Comparison of ENCODE assay signal across 8 cellular contexts in genomic region chr10:123009105-123009805, GRCh38. TPM values are rescaled to one million over a fixed set of nuclear protein-coding genes. Genes with fewer than 3 reads are reported as not detected.
DNase-seq lines count a peak whose midpoint lies in the region; ATAC-seq and TF ChIP-seq lines count a peak whose summit lies in the region.

No MANE protein-coding gene starts in this region.

- peak; percentile 0 to 3 for DNase-seq in stimulated activated CD4-positive, alpha-beta T cell treated with anti-CD3 and anti-CD28 coated beads, Interleukin-12 subunit alpha, Interleukin-12 subunit beta, amount 100 ng/mL, for 24 hours (ENCODE audit: low read depth in 2 of 2)
- DNase-seq in stimulated activated CD4-positive, alpha-beta T cell treated with anti-CD3 and anti-CD28 coated beads, Interleukin-1b, Interleukin-23, amount 100 ng/mL, for 48 hours = no peak
- peak in 10 of 34 experiments; percentile 2 to 23 (median 10) for DNase-seq in T-cell
- peak; percentile 74 for DNase-seq in coronary artery (ENCODE audit: low spot score)
- peak; percentile 51 for DNase-seq in lower lobe of right lung
- peak; percentile 26 for DNase-seq in stimulated activated naive CD8-positive, alpha-beta T cell treated with anti-CD3 and anti-CD28 coated beads, Interleukin-15, Interleukin-2, amounts not matched to agents 100 U/mL and 50 U/mL, for 24 hours
- DNase-seq in HPDE6-E6E7 (ENCODE audit: extremely low spot score) = no peak

- H3K27ac Mint-ChIP-seq in T-cell = peak overlapping the region; percentile 99

- no peaks in the 10 kb centered on the region for H3K27me3 Mint-ChIP-seq in T-cell

- H3K4me3 ChIP-seq in coronary artery (peak overlapping the region; percentile 97), lower lobe of right lung (peak overlapping the region; percentile 96)

- peaks cover 16% of the 10 kb centered on the region for H3K36me3 Mint-ChIP-seq in T-cell

- CTCF ChIA-PET in T-cell (lab: Charles Lee) = interaction anchor here in 1 of 2 donors (1.1 to 2.4 kb wide), 2 partner anchors 13 to 28 kb away, joined by 3 to 18 read pairs; partner anchors contain the start of gene PSTK

- peaks cover 46% of the 10 kb centered on the region for H3K4me1 ChIP-seq in lower lobe of right lung

- peak; percentile 6 for ATAC-seq in HG02970 (IDR thresholded peaks at IDR 0.05; ENCODE audit: low FRiP score, unreplicated experiment)
- ATAC-seq in T-cell (replicated peaks in 1 of 4) = peak in 1 of 4 experiments; percentile 23
- peak; percentile 2 to 27 for ATAC-seq in lower lobe of right lung
- ATAC-seq in stimulated activated naive CD8-positive, alpha-beta T cell treated with anti-CD3 and anti-CD28 coated beads, Interleukin-15, Interleukin-2, amounts not matched to agents 100 U/mL and 50 U/mL, for 24 hours = no peak

- H3K36me3 ChIP-seq in lower lobe of right lung = peaks cover 6% of the 10 kb centered on the region

- no peaks in the 10 kb centered on the region for H3K9me3 Mint-ChIP-seq in T-cell

- intact Hi-C loops in lower lobe of right lung (cut with DNase I) = no loop called here

- H3K4me3 Mint-ChIP-seq in T-cell = peak overlapping the region; percentile 94 to 99 (median 99)

- H3K4me1 Mint-ChIP-seq in T-cell = peaks cover 55 to 62% (median 56%) of the 10 kb centered on the region in 3 donors

- H3K27me3 ChIP-seq in lower lobe of right lung (ENCODE audit: low read depth) = no peaks in the 10 kb centered on the region

- no peak for TF ChIP-seq CTCF in coronary artery (IDR thresholded peaks at IDR 0.05)
- TF ChIP-seq CTCF in lower lobe of right lung (IDR thresholded peaks at IDR 0.05) = no peak

- H3K9me3 ChIP-seq in lower lobe of right lung = no peaks in the 10 kb centered on the region

- H3K27ac ChIP-seq in coronary artery = peak overlapping the region; percentile 56 to 96
- peak overlapping the region; percentile 95 for H3K27ac ChIP-seq in lower lobe of right lung

- POLR2A ChIA-PET in T-cell (lab: Charles Lee) = no interaction called here

RNA-seq across cellular contexts. Expression of gene ACADSB, which starts 0.4 kb away (rescaled TPM):
- total RNA-seq in T-cell = 10 to 100 TPM; 25.3 to 33.8 (median 33.0) TPM
- total RNA-seq in lower lobe of right lung = 24.0 TPM

RNA-seq across cellular contexts. Expression of gene IKZF5, which starts 0.7 kb away (rescaled TPM):
- total RNA-seq in T-cell = 10 to 100 TPM; 22.6 to 68.1 (median 29.4) TPM
- total RNA-seq in lower lobe of right lung = 20.1 TPM

RNA-seq across cellular contexts. Expression of gene PSTK, which starts 29.1 kb away (rescaled TPM):
- 10 to 100 TPM in 2 of 5 donors, 1 to 10 TPM in 3; 3.7 to 12.1 (median 5.2) TPM for total RNA-seq in T-cell
- 2.8 TPM for total RNA-seq in lower lobe of right lung

RNA-seq across cellular contexts. Expression of gene C10orf88, which starts 55.2 kb away (rescaled TPM):
- total RNA-seq in T-cell (10 to 100 TPM in 3 of 5 donors, 1 to 10 TPM in 2; 7.1 to 13.2 (median 11.5) TPM), lower lobe of right lung (7.0 TPM)

Comparison
In these comparisons a context has a peak if more than half of its experiments do, and no peak if none do; other contexts are left out.
1. DNase-seq: peak in stimulated activated CD4-positive, alpha-beta T cell treated with anti-CD3 and anti-CD28 coated beads, Interleukin-12 subunit alpha, Interleukin-12 subunit beta, amount 100 ng/mL, for 24 hours (2 of 2), coronary artery (single experiment), lower lobe of right lung (single experiment) and stimulated activated naive CD8-positive, alpha-beta T cell treated with anti-CD3 and anti-CD28 coated beads, Interleukin-15, Interleukin-2, amounts not matched to agents 100 U/mL and 50 U/mL, for 24 hours (single experiment); none in stimulated activated CD4-positive, alpha-beta T cell treated with anti-CD3 and anti-CD28 coated beads, Interleukin-1b, Interleukin-23, amount 100 ng/mL, for 48 hours (single experiment) and HPDE6-E6E7 (single experiment).